8 cellular contexts compared by ENCODE assay signal in genomic region chr6:144659202-144659731, GRCh38.
A peak's percentile ranks its signal among the peaks of the same experiment; 100 is the strongest.
DNase-seq lines count a peak whose midpoint lies in the region; ATAC-seq and TF ChIP-seq lines count a peak whose summit lies in the region.

No MANE protein-coding gene starts in this region.

- peak; percentile 11 for DNase-seq in stimulated activated CD4-positive, alpha-beta T cell treated with anti-CD3 and anti-CD28 coated beads, Interleukin-4, amount 100 ng/mL, for 24 hours
- no peak for DNase-seq in stimulated activated CD4-positive, alpha-beta T cell treated with anti-CD3 and anti-CD28 coated beads, Interleukin-4, amount 100 ng/mL, for 4 hours
- DNase-seq in fibroblast of the conjunctiva (ENCODE audit: low read depth) (peak; percentile 59), progenitor cell of endocrine pancreas (ENCODE audit: low spot score, unreplicated experiment) (no peak), activated gamma-delta T cell (lab: John Stamatoyannopoulos, UW) (no peak), NCI-H1436 (lab: John Stamatoyannopoulos, UW) (no peak)

- no peaks in the 10 kb centered on the region for H3K9me3 Mint-ChIP-seq in T-helper 1 cell treated with Interleukin-12 subunit alpha and Interleukin-12 subunit beta and Interleukin-4 antibody, amounts not matched to agents 30 μg/mL and 1 μg/mL, for 36 hours
- H3K9me3 Mint-ChIP-seq in progenitor cell of endocrine pancreas (ENCODE audit: low read depth) = peaks cover 3% of the 10 kb centered on the region

- peak; percentile 52 for ATAC-seq in HG03066 (IDR thresholded peaks at IDR 0.05; ENCODE audit: low read depth, unreplicated experiment)

- peak overlapping the region; percentile 66 for H3K27ac Mint-ChIP-seq in T-helper 1 cell treated with Interleukin-12 subunit alpha and Interleukin-12 subunit beta and Interleukin-4 antibody, amounts not matched to agents 30 μg/mL and 1 μg/mL, for 36 hours
- H3K27ac Mint-ChIP-seq in progenitor cell of endocrine pancreas = peak overlapping the region; percentile 83

- no peaks in the 10 kb centered on the region for H3K27me3 Mint-ChIP-seq in T-helper 1 cell treated with Interleukin-12 subunit alpha and Interleukin-12 subunit beta and Interleukin-4 antibody, amounts not matched to agents 30 μg/mL and 1 μg/mL, for 36 hours (ENCODE audit: low read depth)
- H3K27me3 Mint-ChIP-seq in progenitor cell of endocrine pancreas = no peaks in the 10 kb centered on the region

- H3K4me3 Mint-ChIP-seq in T-helper 1 cell treated with Interleukin-12 subunit alpha and Interleukin-12 subunit beta and Interleukin-4 antibody, amounts not matched to agents 30 μg/mL and 1 μg/mL, for 36 hours = peak overlapping the region; percentile 15
- H3K4me3 Mint-ChIP-seq in progenitor cell of endocrine pancreas (ENCODE audit: low read depth) = peak overlapping the region; percentile 59

- TF ChIP-seq CTCF in progenitor cell of endocrine pancreas (IDR thresholded peaks at IDR 0.05; ENCODE audit: unreplicated experiment) = no peak

- H3K36me3 Mint-ChIP-seq in T-helper 1 cell treated with Interleukin-12 subunit alpha and Interleukin-12 subunit beta and Interleukin-4 antibody, amounts not matched to agents 30 μg/mL and 1 μg/mL, for 36 hours (ENCODE audit: low read depth) = no peaks in the 10 kb centered on the region
- H3K36me3 Mint-ChIP-seq in progenitor cell of endocrine pancreas (ENCODE audit: insufficient read depth) = no peaks in the 10 kb centered on the region

- peaks cover 30% of the 10 kb centered on the region for H3K4me1 Mint-ChIP-seq in T-helper 1 cell treated with Interleukin-12 subunit alpha and Interleukin-12 subunit beta and Interleukin-4 antibody, amounts not matched to agents 30 μg/mL and 1 μg/mL, for 36 hours (ENCODE audit: low read depth)
- H3K4me1 Mint-ChIP-seq in progenitor cell of endocrine pancreas (ENCODE audit: low read depth) = peaks cover 68% of the 10 kb centered on the region

Comparison
In these comparisons a context has a peak if more than half of its experiments do, and no peak if none do; other contexts are left out.
1. DNase-seq: peak in stimulated activated CD4-positive, alpha-beta T cell treated with anti-CD3 and anti-CD28 coated beads, Interleukin-4, amount 100 ng/mL, for 24 hours (single experiment) and fibroblast of the conjunctiva (single experiment); none in stimulated activated CD4-positive, alpha-beta T cell treated with anti-CD3 and anti-CD28 coated beads, Interleukin-4, amount 100 ng/mL, for 4 hours (0 of 2), progenitor cell of endocrine pancreas (single experiment), activated gamma-delta T cell (single experiment) and NCI-H1436 (single experiment).